In the genomic region with DNA sequence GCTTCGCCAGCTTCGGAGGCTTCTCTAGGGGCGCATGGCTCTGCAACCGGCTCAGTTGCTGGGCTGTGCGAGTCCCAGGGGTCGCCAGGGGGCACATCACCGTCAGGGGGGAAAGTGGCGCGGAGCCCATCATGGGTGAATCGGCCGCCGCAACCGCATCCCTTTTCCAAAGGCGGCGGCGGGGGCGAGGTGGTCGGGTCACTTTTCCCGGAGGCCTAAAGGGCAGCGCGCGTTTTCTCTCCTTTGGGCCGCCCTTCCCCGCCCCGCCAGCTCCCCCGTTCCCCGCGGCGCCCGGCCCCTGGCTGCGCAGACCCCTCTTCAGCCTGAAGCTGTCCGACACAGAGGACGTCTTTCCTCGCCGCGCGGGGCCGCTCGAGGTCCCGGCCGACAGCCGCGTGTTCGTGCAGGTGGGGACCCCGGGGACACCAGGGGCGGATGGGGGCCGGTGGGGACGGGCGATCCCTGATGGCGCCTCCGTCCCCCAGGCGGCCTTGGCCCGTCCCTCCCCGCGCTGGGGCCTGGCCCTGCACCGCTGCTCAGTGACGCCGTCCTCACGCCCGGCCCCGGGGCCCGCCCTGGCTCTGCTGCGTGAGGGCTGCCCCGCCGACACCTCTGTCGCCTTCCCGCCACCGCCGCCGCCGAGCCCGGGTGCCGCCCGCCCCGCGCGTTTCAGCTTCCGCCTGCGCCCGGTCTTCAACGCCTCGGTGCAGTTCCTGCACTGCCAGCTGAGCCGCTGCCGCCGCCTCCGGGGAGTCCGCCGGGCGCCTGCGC, we compare ENCODE assay signal across 1 cellular context.
TF ChIP-seq lines count a peak whose summit lies in the region.

No MANE protein-coding gene starts in this region.

TF ChIP-seq in SK-N-SH treated with all-trans-retinoic acid at 6 μM for 48 hours, 23 proteins besides CTCF, POLR2A, EP300 and RAD21:
- TF ChIP-seq, protein P1, sequence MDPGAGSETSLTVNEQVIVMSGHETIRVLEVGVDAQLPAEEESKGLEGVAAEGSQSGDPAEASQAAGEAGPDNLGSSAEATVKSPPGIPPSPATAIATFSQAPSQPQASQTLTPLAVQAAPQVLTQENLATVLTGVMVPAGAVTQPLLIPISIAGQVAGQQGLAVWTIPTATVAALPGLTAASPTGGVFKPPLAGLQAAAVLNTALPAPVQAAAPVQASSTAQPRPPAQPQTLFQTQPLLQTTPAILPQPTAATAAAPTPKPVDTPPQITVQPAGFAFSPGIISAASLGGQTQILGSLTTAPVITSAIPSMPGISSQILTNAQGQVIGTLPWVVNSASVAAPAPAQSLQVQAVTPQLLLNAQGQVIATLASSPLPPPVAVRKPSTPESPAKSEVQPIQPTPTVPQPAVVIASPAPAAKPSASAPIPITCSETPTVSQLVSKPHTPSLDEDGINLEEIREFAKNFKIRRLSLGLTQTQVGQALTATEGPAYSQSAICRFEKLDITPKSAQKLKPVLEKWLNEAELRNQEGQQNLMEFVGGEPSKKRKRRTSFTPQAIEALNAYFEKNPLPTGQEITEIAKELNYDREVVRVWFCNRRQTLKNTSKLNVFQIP (CRISPR knock-in tag; IDR thresholded peaks at IDR 0.05; ENCODE audit: borderline replicate concordance, low read depth) = no peak
- peak; percentile 92 for TF ChIP-seq ZFP3 (CRISPR knock-in tag; IDR thresholded peaks at IDR 0.05)
- no peak for TF ChIP-seq OSR1 (CRISPR knock-in tag; IDR thresholded peaks at IDR 0.05)
- TF ChIP-seq GLIS3 (CRISPR knock-in tag; IDR thresholded peaks at IDR 0.05) = no peak
